ENCODE assay signal across 1 cellular context in genomic region chr19:15358918-15359317, GRCh38.
A peak's percentile ranks its signal among the peaks of the same experiment; 100 is the strongest.
TF ChIP-seq lines count a peak whose summit lies in the region.

No MANE protein-coding gene starts in this region.

TF ChIP-seq in HepG2, 621 proteins besides CTCF, POLR2A, EP300 and RAD21:
- TF ChIP-seq CSRNP2 (CRISPR knock-in tag; conservative IDR thresholded peaks at IDR 0.05; ENCODE audit: low read depth) = no peak
- TF ChIP-seq ZNF597 (CRISPR knock-in tag; IDR thresholded peaks at IDR 0.05) = no peak
- peak; percentile 9; the same call in 1 of the 2 replicates for TF ChIP-seq POLR2G (IDR thresholded peaks at IDR 0.05; ENCODE audit: low read depth, low read length)
- no peak for TF ChIP-seq ZSCAN29 (CRISPR knock-in tag; conservative IDR thresholded peaks at IDR 0.05)
- TF ChIP-seq KDM5B (CRISPR knock-in tag; IDR thresholded peaks at IDR 0.05; ENCODE audit: borderline replicate concordance) = no peak
- no peak for TF ChIP-seq HMG20A (CRISPR knock-in tag; IDR thresholded peaks at IDR 0.05; ENCODE audit: borderline replicate concordance)
TF ChIP-seq in HepG2: peak in this region for 1.
